Comparison of ENCODE assay signal across 23 cellular contexts in genomic region chr5:124995451-124995850, GRCh38.
DNase-seq lines count a peak whose midpoint lies in the region; ATAC-seq, FAIRE-seq and TF ChIP-seq lines count a peak whose summit lies in the region.
"Had no signal": no experiment of that assay in that cellular context is flagged by ENCODE, and none has a peak within 500 bp of the region (broad histone marks: within the 10 kb centered on the region; RNA-seq: fewer than 3 reads in every experiment).

No MANE protein-coding gene starts in this region.

- no peaks in the 10 kb centered on the region for H3K9me3 ChIP-seq in HUES6 (ENCODE audit: control insufficient read depth, insufficient read depth, low read depth, low read length)
- no peaks in the 10 kb centered on the region for H3K9me3 ChIP-seq in astrocyte (ENCODE audit: insufficient read depth, low read depth, low read length)
- no peaks in the 10 kb centered on the region for H3K9me3 ChIP-seq in esophagus muscularis mucosa
- H3K9me3 ChIP-seq: esophagus squamous epithelium, MG63, neutrophil, upper lobe of left lung had no signal

- intact Hi-C loops in esophagus muscularis mucosa (cut with DNase I): no loop called here

- H3K27me3 ChIP-seq in HUES6 (ENCODE audit: control insufficient read depth, insufficient read depth, low read length) (no peaks in the 10 kb centered on the region), astrocyte (ENCODE audit: insufficient read depth, low read length) (no peaks in the 10 kb centered on the region), esophagus muscularis mucosa (no peaks in the 10 kb centered on the region)
- H3K27me3 ChIP-seq: BLaER1, esophagus squamous epithelium, MG63, neutrophil, upper lobe of left lung had no signal

- no peaks in the 10 kb centered on the region for H3K27me3 Mint-ChIP-seq in astrocyte (ENCODE audit: low read depth, unreplicated experiment)

- no peaks in the 10 kb centered on the region for H4K20me1 ChIP-seq in astrocyte (ENCODE audit: insufficient read depth, low read length)
- H4K20me1 ChIP-seq: BLaER1 had no signal

- no peak overlapping the region for H3K9ac ChIP-seq in HUES6 (ENCODE audit: low read length)
- no peak overlapping the region for H3K9ac ChIP-seq in astrocyte (ENCODE audit: low read length)
- H3K9ac ChIP-seq: BLaER1 had no signal

- H3K27ac ChIP-seq in HUES6 (ENCODE audit: low read depth, low read length): peak overlapping the region; percentile 83
- H3K27ac ChIP-seq in astrocyte (ENCODE audit: low read depth, low read length): peak overlapping the region; percentile 36
- H3K27ac ChIP-seq in esophagus muscularis mucosa (replicated peaks in 1 of 4): no peak overlapping the region
- H3K27ac ChIP-seq: BLaER1, esophagus squamous epithelium, neutrophil, upper lobe of left lung had no signal

- H3K9me3 Mint-ChIP-seq in astrocyte (ENCODE audit: unreplicated experiment): no peaks in the 10 kb centered on the region
- H3K9me3 Mint-ChIP-seq: dendritic cell treated with granulocyte-macrophage colony-stimulating factor and Interleukin-4, amounts not matched to agents 40 ng/mL and 50 ng/mL, for 4 days; stimulated activated naive CD8-positive, alpha-beta T cell treated with anti-CD3 and anti-CD28 coated beads, Interleukin-15, amount 100 ng/mL, for 72 hours had no signal

- TF ChIP-seq CTCF in astrocyte (IDR thresholded peaks at IDR 0.05; ENCODE audit: insufficient read depth, low read depth, low read length): no peak
- TF ChIP-seq CTCF in fibroblast of the aortic adventitia (IDR thresholded peaks at IDR 0.05; ENCODE audit: insufficient read depth, low read length): no peak
- TF ChIP-seq CTCF in esophagus muscularis mucosa (IDR thresholded peaks at IDR 0.05): no peak

- H3K4me1 Mint-ChIP-seq in astrocyte (ENCODE audit: low read depth, unreplicated experiment): peaks cover 17% of the 10 kb centered on the region
- H3K4me1 Mint-ChIP-seq: stimulated activated naive CD8-positive, alpha-beta T cell treated with anti-CD3 and anti-CD28 coated beads, Interleukin-15, amount 100 ng/mL, for 72 hours had no signal

- H3K36me3 ChIP-seq in HUES6 (ENCODE audit: control insufficient read depth, insufficient read depth, low read length): no peaks in the 10 kb centered on the region
- H3K36me3 ChIP-seq in astrocyte (ENCODE audit: insufficient read depth, low read length): no peaks in the 10 kb centered on the region
- H3K36me3 ChIP-seq in esophagus muscularis mucosa: no peaks in the 10 kb centered on the region
- H3K36me3 ChIP-seq: BLaER1, esophagus squamous epithelium, MG63, neutrophil, upper lobe of left lung had no signal

- H3K4me1 ChIP-seq in HUES6 (ENCODE audit: control insufficient read depth, insufficient read depth, low read length): peaks cover 27% of the 10 kb centered on the region
- H3K4me1 ChIP-seq in astrocyte (ENCODE audit: insufficient read depth, low read length): peaks cover 7% of the 10 kb centered on the region
- H3K4me1 ChIP-seq in esophagus muscularis mucosa: peaks cover 0 to 10% (median 0%) of the 10 kb centered on the region in 4 donors
- H3K4me1 ChIP-seq: BLaER1, esophagus squamous epithelium, upper lobe of left lung had no signal

- no peak for TF ChIP-seq POLR2A in esophagus muscularis mucosa (IDR thresholded peaks at IDR 0.05; ENCODE audit: low read depth)

- H3K27ac Mint-ChIP-seq in astrocyte (ENCODE audit: unreplicated experiment): peak overlapping the region; percentile 63
- H3K27ac Mint-ChIP-seq: dendritic cell treated with granulocyte-macrophage colony-stimulating factor and Interleukin-4, amounts not matched to agents 40 ng/mL and 50 ng/mL, for 4 days; stimulated activated naive CD8-positive, alpha-beta T cell treated with anti-CD3 and anti-CD28 coated beads, Interleukin-15, amount 100 ng/mL, for 72 hours had no signal

- H3K4me3 Mint-ChIP-seq in astrocyte (ENCODE audit: unreplicated experiment): no peak overlapping the region
- H3K4me3 Mint-ChIP-seq: dendritic cell treated with granulocyte-macrophage colony-stimulating factor and Interleukin-4, amounts not matched to agents 40 ng/mL and 50 ng/mL, for 4 days; stimulated activated naive CD8-positive, alpha-beta T cell treated with anti-CD3 and anti-CD28 coated beads, Interleukin-15, amount 100 ng/mL, for 72 hours had no signal

- no peak overlapping the region for H3K4me2 ChIP-seq in astrocyte (ENCODE audit: low read length)
- H3K4me2 ChIP-seq: BLaER1 had no signal

- WGBS in esophagus muscularis mucosa: 70% methylated on average over 4 of the region's 4 CpGs

- DNase-seq in astrocyte (ENCODE audit: low read depth) (peak; percentile 39), fibroblast of the aortic adventitia (ENCODE audit: low read depth) (peak; percentile 27), pulmonary artery endothelial cell (ENCODE audit: low read depth, low spot score) (peak; percentile 24), HuH-7.5 (ENCODE audit: low spot score) (no peak), NCI-H1105 (lab: John Stamatoyannopoulos, UW) (no peak), esophagus muscularis mucosa (ENCODE audit: extremely low spot score) (no peak)
- DNase-seq: activated CD4-positive, CD25-positive, alpha-beta regulatory T cell treated with anti-CD3 and anti-CD28 coated beads, Interleukin-2, amount 50 U/mL, for 72 hours; activated effector memory CD4-positive, alpha-beta T cell treated with anti-CD3 and anti-CD28 coated beads, Interleukin-2, amount 50 U/mL, for 16 hours; esophagus squamous epithelium; hypothalamus; MG63; midbrain; NCI-H2029 treated with DMSO at 0.1 percent for 48 hours; NCI-H524 treated with DMSO at 0.1 percent for 48 hours; right cardiac atrium; stimulated activated naive CD8-positive, alpha-beta T cell treated with anti-CD3 and anti-CD28 coated beads, Interleukin-15, amount 100 ng/mL, for 72 hours; upper lobe of left lung had no signal

- no peak for TF ChIP-seq EP300 in esophagus muscularis mucosa (IDR thresholded peaks at IDR 0.05)

- no peak for ATAC-seq in GM18909 (IDR thresholded peaks at IDR 0.05; ENCODE audit: poor library complexity, unreplicated experiment)
- ATAC-seq: right cardiac atrium; stimulated activated naive CD8-positive, alpha-beta T cell treated with anti-CD3 and anti-CD28 coated beads, Interleukin-15, amount 100 ng/mL, for 72 hours had no signal

- no peaks in the 10 kb centered on the region for H3K79me2 ChIP-seq in astrocyte (ENCODE audit: insufficient read depth, low read length)

- no peak for FAIRE-seq in astrocyte (lab: Jason Lieb, UNC)
- FAIRE-seq: D721Med had no signal

- H3K4me3 ChIP-seq in HUES6 (ENCODE audit: low read depth, low read length) (no peak overlapping the region), astrocyte (ENCODE audit: insufficient read depth, low read depth, low read length) (no peak overlapping the region), fibroblast of the aortic adventitia (ENCODE audit: low read depth, low read length) (no peak overlapping the region), esophagus muscularis mucosa (no peak overlapping the region)
- H3K4me3 ChIP-seq: BLaER1, esophagus squamous epithelium, MG63, upper lobe of left lung had no signal

- no peaks in the 10 kb centered on the region for H3K36me3 Mint-ChIP-seq in astrocyte (ENCODE audit: low read depth, unreplicated experiment)

- no peak overlapping the region for H2AFZ ChIP-seq in astrocyte (ENCODE audit: low read depth, low read length)

Comparison
In these comparisons a context has a peak if more than half of its experiments do, and no peak if none do; other contexts are left out.
1. H3K27ac ChIP-seq: peak in HUES6 (single experiment) and astrocyte (single experiment); none in esophagus muscularis mucosa (0 of 4).
2. DNase-seq: peak in astrocyte (single experiment), fibroblast of the aortic adventitia (single experiment) and pulmonary artery endothelial cell (single experiment); none in HuH-7.5 (single experiment), NCI-H1105 (single experiment) and esophagus muscularis mucosa (single experiment).